Comparison of ENCODE assay signal across 20 cellular contexts in the genomic region with DNA sequence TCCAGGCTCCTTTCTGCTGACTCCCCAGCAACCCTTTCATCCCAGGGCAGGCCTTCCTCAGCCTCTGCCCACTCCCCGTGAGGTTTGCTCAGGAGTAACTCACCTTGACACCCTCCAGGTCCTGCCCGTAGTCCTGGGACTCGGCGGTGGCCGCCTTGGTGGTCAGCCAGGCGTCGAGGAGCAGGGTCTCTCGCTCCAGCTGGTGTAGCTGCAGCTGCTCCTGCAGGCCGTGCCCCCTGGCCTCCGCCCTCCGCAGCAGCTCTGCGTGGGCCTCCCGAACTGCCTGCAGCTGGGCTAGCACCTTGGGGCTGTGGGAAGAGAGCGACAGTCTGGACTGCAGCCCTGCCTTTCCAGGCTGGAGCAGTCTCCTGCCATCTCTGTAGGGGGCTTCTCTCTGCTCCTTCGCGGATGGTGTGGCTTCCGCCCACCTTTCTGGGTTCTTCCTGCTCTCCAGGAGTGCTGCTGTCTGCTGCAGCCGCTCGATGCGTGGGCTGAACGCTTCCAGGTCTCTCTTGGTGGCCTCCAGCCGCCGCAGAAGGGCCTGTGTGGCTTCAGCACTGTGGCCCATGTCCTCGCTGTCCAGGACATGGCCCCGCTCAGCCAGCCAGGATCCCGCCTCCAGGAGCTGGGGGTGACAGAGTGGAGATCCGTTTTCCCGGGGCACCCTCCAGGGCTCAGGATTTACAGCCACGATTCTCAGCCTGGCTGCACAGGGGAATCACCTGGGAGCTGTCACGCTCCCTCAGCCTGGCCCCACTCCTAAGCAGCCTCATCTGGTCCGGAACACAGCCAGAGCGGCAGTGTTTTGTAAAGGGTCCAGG.
"Had no signal": no experiment of that assay in that cellular context is flagged by ENCODE, and none has a peak within 500 bp of the region (broad histone marks: within the 10 kb centered on the region; RNA-seq: fewer than 3 reads in every experiment).

No MANE protein-coding gene starts in this region.

- H3K27ac ChIP-seq: right atrium auricular region, tibial nerve, uterus had no signal

- H3K9me3 ChIP-seq: right atrium auricular region, tibial nerve, uterus had no signal

- H3K36me3 Mint-ChIP-seq: activated naive CD8-positive, alpha-beta T cell; natural killer cell treated with Interleukin-12 subunit alpha and Interleukin-12 subunit beta and Interleukin-15 and Interleukin-18, amount 100 ng/mL, for 72 hours had no signal

- H3K4me3 Mint-ChIP-seq: activated CD4-positive, alpha-beta T cell treated with anti-CD3 and anti-CD28 coated beads, Interleukin-2, amount 10 ng/mL, durations not matched to agents 7 days and 5 days; activated CD8-positive, alpha-beta T cell treated with anti-CD3 and anti-CD28 coated beads, Interleukin-2, amount 10 ng/mL, durations not matched to agents 7 days and 5 days; activated naive CD8-positive, alpha-beta T cell; dendritic cell treated with granulocyte-macrophage colony-stimulating factor and Interleukin-4, amounts not matched to agents 40 ng/mL and 50 ng/mL, for 4 days; natural killer cell treated with Interleukin-12 subunit alpha and Interleukin-12 subunit beta and Interleukin-15 and Interleukin-18, amount 100 ng/mL, for 72 hours had no signal

- H3K4me1 ChIP-seq: right atrium auricular region, uterus had no signal

- H3K4me3 ChIP-seq: lung, right atrium auricular region, tibial nerve, uterus had no signal

- H3K27me3 ChIP-seq: right atrium auricular region, uterus had no signal

- H3K9me3 Mint-ChIP-seq: activated CD4-positive, alpha-beta T cell treated with anti-CD3 and anti-CD28 coated beads, Interleukin-2, amount 10 ng/mL, durations not matched to agents 7 days and 5 days; dendritic cell treated with granulocyte-macrophage colony-stimulating factor and Interleukin-4, amounts not matched to agents 40 ng/mL and 50 ng/mL, for 4 days; natural killer cell treated with Interleukin-12 subunit alpha and Interleukin-12 subunit beta and Interleukin-15 and Interleukin-18, amount 100 ng/mL, for 72 hours had no signal

- DNase-seq: activated CD4-positive, alpha-beta T cell treated with anti-CD3 and anti-CD28 coated beads, Interleukin-2, amount 10 ng/mL, durations not matched to agents 7 days and 5 days; activated CD8-positive, alpha-beta memory T cell treated with anti-CD3 and anti-CD28 coated beads, Interleukin-2, amount 50 U/mL, for 4 hours; activated CD8-positive, alpha-beta T cell treated with anti-CD3 and anti-CD28 coated beads, Interleukin-2, amount 10 ng/mL, durations not matched to agents 7 days and 5 days; activated effector memory CD4-positive, alpha-beta T cell treated with anti-CD3 and anti-CD28 coated beads, Interleukin-2, amount 50 U/mL, for 16 hours; activated T-cell treated with anti-CD3 and anti-CD28 coated beads, Interleukin-2, amount 50 U/mL, for 48 hours; effector CD8-positive, alpha-beta T cell; left cardiac atrium; stimulated activated CD4-positive, alpha-beta T cell treated with anti-CD3 and anti-CD28 coated beads, Interleukin-2, amount 100 ng/mL, for 24 hours; stimulated activated naive CD4-positive, alpha-beta T cell treated with Interleukin-2 at 50 U/mL for 16 hours; T1000; uterus had no signal

- FAIRE-seq: islet of Langerhans had no signal

- ATAC-seq: activated CD4-positive, CD25-positive, alpha-beta regulatory T cell treated with anti-CD3 and anti-CD28 coated beads, Interleukin-2, amount 50 U/mL, for 24 hours; activated CD8-positive, alpha-beta T cell treated with anti-CD3 and anti-CD28 coated beads, Interleukin-2, amount 10 ng/mL, durations not matched to agents 7 days and 5 days; left cardiac atrium; natural killer cell treated with Interleukin-12 subunit alpha and Interleukin-12 subunit beta and Interleukin-15 and Interleukin-18, amount 100 ng/mL, for 72 hours had no signal

- H3K36me3 ChIP-seq: right atrium auricular region, tibial nerve, uterus had no signal

- H3K27ac Mint-ChIP-seq: activated CD4-positive, alpha-beta T cell treated with anti-CD3 and anti-CD28 coated beads, Interleukin-2, amount 10 ng/mL, durations not matched to agents 7 days and 5 days; activated CD8-positive, alpha-beta T cell treated with anti-CD3 and anti-CD28 coated beads, Interleukin-2, amount 10 ng/mL, durations not matched to agents 7 days and 5 days; activated naive CD8-positive, alpha-beta T cell; dendritic cell treated with granulocyte-macrophage colony-stimulating factor and Interleukin-4, amounts not matched to agents 40 ng/mL and 50 ng/mL, for 4 days; natural killer cell treated with Interleukin-12 subunit alpha and Interleukin-12 subunit beta and Interleukin-15 and Interleukin-18, amount 100 ng/mL, for 72 hours; progenitor cell of endocrine pancreas had no signal

- H3K27me3 Mint-ChIP-seq: activated CD4-positive, alpha-beta T cell treated with anti-CD3 and anti-CD28 coated beads, Interleukin-2, amount 10 ng/mL, durations not matched to agents 7 days and 5 days; activated naive CD8-positive, alpha-beta T cell; natural killer cell treated with Interleukin-12 subunit alpha and Interleukin-12 subunit beta and Interleukin-15 and Interleukin-18, amount 100 ng/mL, for 72 hours; progenitor cell of endocrine pancreas had no signal
